Comparison of ENCODE assay signal across 15 cellular contexts in the genomic region with DNA sequence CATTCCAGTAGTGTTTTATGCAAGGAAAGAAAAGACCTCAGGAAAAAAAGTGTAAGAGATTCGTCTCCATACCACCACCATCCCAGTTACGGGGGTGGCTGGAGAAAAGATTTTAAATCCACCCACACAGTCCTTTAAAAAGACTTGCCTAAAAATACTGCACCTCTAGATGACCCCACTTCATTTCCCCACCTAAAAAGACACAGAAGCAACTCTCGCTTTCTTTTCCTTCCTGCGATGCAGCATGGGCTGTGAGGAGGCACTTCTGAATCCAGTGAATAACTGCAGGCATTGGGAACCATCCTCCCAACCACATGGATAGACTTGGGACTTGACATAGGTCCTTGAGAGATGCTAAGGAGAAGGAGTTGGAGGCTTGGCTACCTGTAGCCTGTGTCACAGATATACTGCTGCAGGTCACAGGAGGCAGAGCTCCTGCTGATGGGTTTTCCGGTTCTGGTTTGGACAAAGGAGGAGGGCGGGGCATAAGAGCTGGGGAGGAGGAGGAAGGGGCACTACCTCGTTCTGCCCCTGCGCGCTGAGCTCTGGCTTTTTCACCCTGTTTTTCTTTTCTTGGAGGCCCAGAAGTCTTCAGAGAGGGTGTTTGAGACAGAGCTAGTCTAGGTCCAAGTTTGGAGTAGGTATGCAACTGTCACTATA.
"Had no signal": no experiment of that assay in that cellular context is flagged by ENCODE, and none has a peak within 500 bp of the region (broad histone marks: within the 10 kb centered on the region; RNA-seq: fewer than 3 reads in every experiment).

No MANE protein-coding gene starts in this region.

- H3K36me3 ChIP-seq: left ventricle myocardium inferior, vagina had no signal

- H3K9me3 ChIP-seq: left ventricle myocardium inferior, testis, vagina had no signal

- H3K4me3 ChIP-seq: left ventricle myocardium inferior, skin epidermis, testis, vagina had no signal

- H3K4me3 Mint-ChIP-seq: activated CD8-positive, alpha-beta T cell treated with anti-CD3 and anti-CD28 coated beads, Interleukin-2, amount 10 ng/mL, durations not matched to agents 7 days and 5 days; activated naive CD8-positive, alpha-beta T cell treated with anti-CD3 and anti-CD28 coated beads, Interleukin-2, amount 50 U/mL, for 24 hours; activated T-helper 1 cell treated with anti-CD3 and anti-CD28 coated beads, Interleukin-12 subunit alpha, Interleukin-12 subunit beta, Interleukin-2, Interleukin-4 antibody, amounts not matched to agents 30 ng/mL and 10 ng/mL and 1 ng/mL, durations not matched to agents 14 hours and 24 hours and 36 hours; effector memory CD8-positive, alpha-beta T cell; stimulated activated naive CD8-positive, alpha-beta T cell treated with anti-CD3 and anti-CD28 coated beads, Interleukin-15, amount 100 ng/mL, for 72 hours had no signal

- H3K4me1 ChIP-seq: left ventricle myocardium inferior, testis, vagina had no signal

- H3K27ac ChIP-seq: left ventricle myocardium inferior, skin epidermis, testis, vagina had no signal

- H3K4me1 Mint-ChIP-seq: activated naive CD8-positive, alpha-beta T cell treated with anti-CD3 and anti-CD28 coated beads, Interleukin-2, amount 50 U/mL, for 24 hours; stimulated activated naive CD8-positive, alpha-beta T cell treated with anti-CD3 and anti-CD28 coated beads, Interleukin-15, amount 100 ng/mL, for 72 hours had no signal

- DNase-seq: activated CD8-positive, alpha-beta memory T cell treated with anti-CD3 and anti-CD28 coated beads, Interleukin-2, amount 50 U/mL, for 48 hours; activated CD8-positive, alpha-beta T cell treated with anti-CD3 and anti-CD28 coated beads, Interleukin-2, amount 10 ng/mL, durations not matched to agents 7 days and 5 days; activated naive CD4-positive, alpha-beta T cell treated with Interleukin-2 at 50 U/mL for 16 hours; activated naive CD8-positive, alpha-beta T cell treated with anti-CD3 and anti-CD28 coated beads, Interleukin-2, amount 50 U/mL, for 24 hours; cortex of kidney; effector memory CD8-positive, alpha-beta T cell; left ventricle myocardium inferior; mesenchymal stem cell; posterior cingulate gyrus; stimulated activated CD4-positive, alpha-beta T cell treated with anti-CD3 and anti-CD28 coated beads, Interleukin-4, amount 100 ng/mL, for 4 hours; stimulated activated naive CD8-positive, alpha-beta T cell treated with anti-CD3 and anti-CD28 coated beads, Interleukin-15, amount 100 ng/mL, for 72 hours; testis had no signal

- ATAC-seq: activated CD8-positive, alpha-beta T cell treated with anti-CD3 and anti-CD28 coated beads, Interleukin-2, amount 10 ng/mL, durations not matched to agents 7 days and 5 days; activated naive CD8-positive, alpha-beta T cell treated with anti-CD3 and anti-CD28 coated beads, Interleukin-2, amount 50 U/mL, for 24 hours; effector memory CD8-positive, alpha-beta T cell; stimulated activated naive CD8-positive, alpha-beta T cell treated with anti-CD3 and anti-CD28 coated beads, Interleukin-15, amount 100 ng/mL, for 72 hours had no signal

- H3K9me3 Mint-ChIP-seq: activated naive CD8-positive, alpha-beta T cell treated with anti-CD3 and anti-CD28 coated beads, Interleukin-2, amount 50 U/mL, for 24 hours; activated T-helper 1 cell treated with anti-CD3 and anti-CD28 coated beads, Interleukin-12 subunit alpha, Interleukin-12 subunit beta, Interleukin-2, Interleukin-4 antibody, amounts not matched to agents 30 ng/mL and 10 ng/mL and 1 ng/mL, durations not matched to agents 14 hours and 24 hours and 36 hours; stimulated activated naive CD8-positive, alpha-beta T cell treated with anti-CD3 and anti-CD28 coated beads, Interleukin-15, amount 100 ng/mL, for 72 hours had no signal

- H3K27me3 ChIP-seq: testis, vagina had no signal

- H3K27ac Mint-ChIP-seq: activated CD8-positive, alpha-beta T cell treated with anti-CD3 and anti-CD28 coated beads, Interleukin-2, amount 10 ng/mL, durations not matched to agents 7 days and 5 days; activated naive CD8-positive, alpha-beta T cell treated with anti-CD3 and anti-CD28 coated beads, Interleukin-2, amount 50 U/mL, for 24 hours; activated T-helper 1 cell treated with anti-CD3 and anti-CD28 coated beads, Interleukin-12 subunit alpha, Interleukin-12 subunit beta, Interleukin-2, Interleukin-4 antibody, amounts not matched to agents 30 ng/mL and 10 ng/mL and 1 ng/mL, durations not matched to agents 14 hours and 24 hours and 36 hours; effector memory CD8-positive, alpha-beta T cell; stimulated activated naive CD8-positive, alpha-beta T cell treated with anti-CD3 and anti-CD28 coated beads, Interleukin-15, amount 100 ng/mL, for 72 hours had no signal
